Comparison of ENCODE assay signal across 21 cellular contexts in genomic region chr9:135345775-135346433, GRCh38.
"Had no signal": no experiment of that assay in that cellular context is flagged by ENCODE, and none has a peak within 500 bp of the region (broad histone marks: within the 10 kb centered on the region; RNA-seq: fewer than 3 reads in every experiment).

No MANE protein-coding gene starts in this region.

- ATAC-seq: effector memory CD8-positive, alpha-beta T cell; esophagus mucosa; left ventricle myocardium superior; natural killer cell; sciatic nerve; stimulated activated effector memory CD8-positive, alpha-beta T cell treated with anti-CD3 and anti-CD28 coated beads, Interleukin-12 subunit alpha, Interleukin-12 subunit beta, amount 100 ng/mL, for 72 hours had no signal

- H3K9me3 Mint-ChIP-seq: activated naive CD4-positive, alpha-beta T cell treated with anti-CD3 and anti-CD28 coated beads for 36 hours; effector memory CD8-positive, alpha-beta T cell; natural killer cell; stimulated activated effector memory CD8-positive, alpha-beta T cell treated with anti-CD3 and anti-CD28 coated beads, Interleukin-12 subunit alpha, Interleukin-12 subunit beta, amount 100 ng/mL, for 72 hours; type B pancreatic cell had no signal

- H2AFZ ChIP-seq: parathyroid adenoma had no signal

- H3K27me3 ChIP-seq: brain microvascular endothelial cell, vagina had no signal

- H3K27ac Mint-ChIP-seq: activated naive CD4-positive, alpha-beta T cell treated with anti-CD3 and anti-CD28 coated beads for 36 hours; effector memory CD8-positive, alpha-beta T cell; natural killer cell; stimulated activated effector memory CD8-positive, alpha-beta T cell treated with anti-CD3 and anti-CD28 coated beads, Interleukin-12 subunit alpha, Interleukin-12 subunit beta, amount 100 ng/mL, for 72 hours; type B pancreatic cell had no signal

- DNase-seq: activated CD4-positive, alpha-beta T cell treated with anti-CD3 and anti-CD28 coated beads, Interleukin-2, amount 50 U/mL, for 4 hours; activated CD8-positive, alpha-beta memory T cell treated with anti-CD3 and anti-CD28 coated beads for 24 hours; activated naive CD4-positive, alpha-beta T cell treated with anti-CD3 and anti-CD28 coated beads for 36 hours; activated T-cell treated with anti-CD3 and anti-CD28 coated beads, Interleukin-2, amount 50 U/mL, for 48 hours; brain microvascular endothelial cell; central memory CD4-positive, alpha-beta T cell; effector memory CD8-positive, alpha-beta T cell; left ventricle myocardium superior; midbrain; natural killer cell; small intestine; stimulated activated CD4-positive, alpha-beta T cell treated with anti-CD3 and anti-CD28 coated beads, Interleukin-2, amount 100 ng/mL, for 24 hours; T-helper 1 cell; WERI-Rb-1 had no signal

- H3K4me3 Mint-ChIP-seq: activated naive CD4-positive, alpha-beta T cell treated with anti-CD3 and anti-CD28 coated beads for 36 hours; effector memory CD8-positive, alpha-beta T cell; natural killer cell; stimulated activated effector memory CD8-positive, alpha-beta T cell treated with anti-CD3 and anti-CD28 coated beads, Interleukin-12 subunit alpha, Interleukin-12 subunit beta, amount 100 ng/mL, for 72 hours; type B pancreatic cell had no signal

- H3K27ac ChIP-seq: brain microvascular endothelial cell, parathyroid adenoma, thoracic aorta, vagina, WERI-Rb-1 had no signal

- H3K9me3 ChIP-seq: thoracic aorta, vagina had no signal

- H3K36me3 Mint-ChIP-seq: natural killer cell; stimulated activated effector memory CD8-positive, alpha-beta T cell treated with anti-CD3 and anti-CD28 coated beads, Interleukin-12 subunit alpha, Interleukin-12 subunit beta, amount 100 ng/mL, for 72 hours; type B pancreatic cell had no signal

- H3K4me1 Mint-ChIP-seq: natural killer cell; stimulated activated effector memory CD8-positive, alpha-beta T cell treated with anti-CD3 and anti-CD28 coated beads, Interleukin-12 subunit alpha, Interleukin-12 subunit beta, amount 100 ng/mL, for 72 hours had no signal

- H3K4me3 ChIP-seq: thoracic aorta, vagina had no signal

- H3K4me1 ChIP-seq: parathyroid adenoma had no signal

- H3K79me2 ChIP-seq: parathyroid adenoma had no signal

- H3K36me3 ChIP-seq: brain microvascular endothelial cell, thoracic aorta, vagina, WERI-Rb-1 had no signal
